In the genomic region with DNA sequence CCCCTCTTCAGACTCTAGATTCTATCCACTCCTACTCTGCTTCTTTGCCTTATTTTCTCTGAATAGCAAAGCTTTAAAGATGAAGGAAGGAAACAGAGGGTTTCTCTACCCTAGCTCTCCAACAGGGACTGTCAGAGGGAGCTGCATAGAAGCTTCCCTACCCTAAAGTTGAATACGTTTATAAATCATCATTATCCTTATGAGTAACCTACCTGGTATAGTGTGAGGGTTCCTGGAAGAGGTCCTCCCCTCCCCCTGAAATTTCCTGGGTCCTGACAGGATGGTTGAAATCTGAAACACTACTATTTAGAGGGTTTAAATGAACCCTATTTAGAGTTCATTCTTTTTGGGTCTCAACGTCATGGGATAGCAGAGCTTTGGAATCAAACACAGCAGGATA, we compare ENCODE assay signal across 27 cellular contexts.
A peak's percentile ranks its signal among the peaks of the same experiment; 100 is the strongest.
DNase-seq lines count a peak whose midpoint lies in the region; ATAC-seq and TF ChIP-seq lines count a peak whose summit lies in the region.
"Had no signal": no experiment of that assay in that cellular context is flagged by ENCODE, and none has a peak within 500 bp of the region (broad histone marks: within the 10 kb centered on the region; RNA-seq: fewer than 3 reads in every experiment).

No MANE protein-coding gene starts in this region.

- peak overlapping the region; percentile 52 for H3K27ac Mint-ChIP-seq in activated CD8-positive, alpha-beta T cell treated with anti-CD3 and anti-CD28 coated beads for 36 hours
- H3K27ac Mint-ChIP-seq in activated CD8-positive, alpha-beta T cell treated with anti-CD3 and anti-CD28 coated beads, Interleukin-2, amount 10 ng/mL, durations not matched to agents 7 days and 5 days: no peak overlapping the region
- peak overlapping the region; percentile 81 for H3K27ac Mint-ChIP-seq in natural killer cell treated with Interleukin-12 subunit alpha and Interleukin-12 subunit beta and Interleukin-15 and Interleukin-18, amount 100 ng/mL, for 72 hours
- no peak overlapping the region for H3K27ac Mint-ChIP-seq in natural killer cell
- H3K27ac Mint-ChIP-seq in activated CD4-positive, alpha-beta memory T cell treated with anti-CD3 and anti-CD28 coated beads for 36 hours: peak overlapping the region; percentile 67
- peak overlapping the region; percentile 74 for H3K27ac Mint-ChIP-seq in stimulated activated effector memory CD8-positive, alpha-beta T cell treated with anti-CD3 and anti-CD28 coated beads, Interleukin-12 subunit alpha, Interleukin-12 subunit beta, amount 100 ng/mL, for 72 hours
- H3K27ac Mint-ChIP-seq: B cell, GM23338, H9 had no signal

- POLR2A ChIA-PET in activated CD8-positive, alpha-beta T cell treated with anti-CD3 and anti-CD28 coated beads for 36 hours (lab: Charles Lee): interaction anchor here (0.7 to 2.4 kb wide), 6 partner anchors 10 to 59 kb away, joined by 3 to 7 read pairs (median 3); no protein-coding TSS in a partner anchor
- POLR2A ChIA-PET in activated CD8-positive, alpha-beta T cell treated with anti-CD3 and anti-CD28 coated beads, Interleukin-2, amount 10 ng/mL, durations not matched to agents 7 days and 5 days (lab: Charles Lee): no interaction called here
- POLR2A ChIA-PET in activated CD4-positive, alpha-beta memory T cell treated with anti-CD3 and anti-CD28 coated beads for 36 hours (lab: Charles Lee): interaction anchor here (0.6 to 1.6 kb wide), 9 partner anchors 8 to 186 kb away, joined by 3 to 5 read pairs (median 3); no protein-coding TSS in a partner anchor

- no peak for TF ChIP-seq CTCF in activated CD8-positive, alpha-beta T cell treated with anti-CD3 and anti-CD28 coated beads for 36 hours (IDR thresholded peaks at IDR 0.05)
- no peak for TF ChIP-seq CTCF in natural killer cell (IDR thresholded peaks at IDR 0.05)
- no peak for TF ChIP-seq CTCF in left ventricle myocardium inferior (IDR thresholded peaks at IDR 0.05; ENCODE audit: borderline replicate concordance)
- no peak for TF ChIP-seq CTCF in esophagus muscularis mucosa (IDR thresholded peaks at IDR 0.05)

- TF ChIP-seq EP300 in esophagus muscularis mucosa (IDR thresholded peaks at IDR 0.05): no peak

- ATAC-seq in activated CD8-positive, alpha-beta T cell treated with anti-CD3 and anti-CD28 coated beads for 36 hours: peak; percentile 60
- ATAC-seq in activated CD8-positive, alpha-beta T cell treated with anti-CD3 and anti-CD28 coated beads, Interleukin-2, amount 10 ng/mL, durations not matched to agents 7 days and 5 days: no peak
- peak; percentile 44 to 59 for ATAC-seq in natural killer cell treated with Interleukin-12 subunit alpha and Interleukin-12 subunit beta and Interleukin-15 and Interleukin-18, amount 100 ng/mL, for 72 hours
- ATAC-seq in natural killer cell: no peak
- peak; percentile 57 for ATAC-seq in stimulated activated effector memory CD8-positive, alpha-beta T cell treated with anti-CD3 and anti-CD28 coated beads, Interleukin-12 subunit alpha, Interleukin-12 subunit beta, amount 100 ng/mL, for 72 hours
- ATAC-seq: GM12878, GM23338 had no signal

- no peaks in the 10 kb centered on the region for H3K36me3 ChIP-seq in left ventricle myocardium inferior
- no peaks in the 10 kb centered on the region for H3K36me3 ChIP-seq in esophagus muscularis mucosa

- peaks cover 3% of the 10 kb centered on the region for H3K9me3 Mint-ChIP-seq in activated CD8-positive, alpha-beta T cell treated with anti-CD3 and anti-CD28 coated beads for 36 hours
- peaks cover 14% of the 10 kb centered on the region for H3K9me3 Mint-ChIP-seq in activated CD8-positive, alpha-beta T cell treated with anti-CD3 and anti-CD28 coated beads, Interleukin-2, amount 10 ng/mL, durations not matched to agents 7 days and 5 days (ENCODE audit: insufficient read depth)
- H3K9me3 Mint-ChIP-seq in natural killer cell treated with Interleukin-12 subunit alpha and Interleukin-12 subunit beta and Interleukin-15 and Interleukin-18, amount 100 ng/mL, for 72 hours: peaks cover 8% of the 10 kb centered on the region
- H3K9me3 Mint-ChIP-seq in natural killer cell: peaks cover under 1% of the 10 kb centered on the region in 2 donors
- peaks cover 4% of the 10 kb centered on the region for H3K9me3 Mint-ChIP-seq in activated CD4-positive, alpha-beta memory T cell treated with anti-CD3 and anti-CD28 coated beads for 36 hours
- H3K9me3 Mint-ChIP-seq in stimulated activated effector memory CD8-positive, alpha-beta T cell treated with anti-CD3 and anti-CD28 coated beads, Interleukin-12 subunit alpha, Interleukin-12 subunit beta, amount 100 ng/mL, for 72 hours: peaks cover under 1% of the 10 kb centered on the region

- peak; percentile 28 for DNase-seq in activated CD8-positive, alpha-beta T cell treated with anti-CD3 and anti-CD28 coated beads for 36 hours
- DNase-seq in activated CD8-positive, alpha-beta T cell treated with anti-CD3 and anti-CD28 coated beads, Interleukin-2, amount 10 ng/mL, durations not matched to agents 7 days and 5 days: no peak
- no peak for DNase-seq in natural killer cell treated with Interleukin-12 subunit alpha and Interleukin-12 subunit beta and Interleukin-15 and Interleukin-18, amount 100 ng/mL, for 72 hours (ENCODE audit: low spot score)
- no peak for DNase-seq in natural killer cell
- peak; percentile 50 for DNase-seq in activated CD4-positive, alpha-beta memory T cell treated with anti-CD3 and anti-CD28 coated beads for 36 hours
- DNase-seq in stimulated activated effector memory CD8-positive, alpha-beta T cell treated with anti-CD3 and anti-CD28 coated beads, Interleukin-12 subunit alpha, Interleukin-12 subunit beta, amount 100 ng/mL, for 72 hours (ENCODE audit: low spot score in 2 of 2): no peak
- DNase-seq in left ventricle myocardium inferior: no peak
- no peak for DNase-seq in esophagus muscularis mucosa (ENCODE audit: extremely low spot score)
- DNase-seq: CD8-positive, alpha-beta memory T cell; DMS 273 treated with DMSO at 0.1 percent for 48 hours; DMS79; EL; GDM1; H9; NCI-H1048; NCI-H1417; NCI-H1694; NCI-H2029 treated with DMSO at 0.1 percent for 48 hours; NCI-H446 treated with DMSO at 0.1 percent for 48 hours; NCI-H526; NCI-H82; NK-92 treated with Interleukin-12 subunit alpha and Interleukin-12 subunit beta, amount 100 ng/mL, for 24 hours; PC-9 had no signal

- no peak overlapping the region for H3K4me3 Mint-ChIP-seq in activated CD8-positive, alpha-beta T cell treated with anti-CD3 and anti-CD28 coated beads for 36 hours
- no peak overlapping the region for H3K4me3 Mint-ChIP-seq in activated CD8-positive, alpha-beta T cell treated with anti-CD3 and anti-CD28 coated beads, Interleukin-2, amount 10 ng/mL, durations not matched to agents 7 days and 5 days
- H3K4me3 Mint-ChIP-seq in natural killer cell treated with Interleukin-12 subunit alpha and Interleukin-12 subunit beta and Interleukin-15 and Interleukin-18, amount 100 ng/mL, for 72 hours: peak overlapping the region; percentile 61
- no peak overlapping the region for H3K4me3 Mint-ChIP-seq in natural killer cell
- H3K4me3 Mint-ChIP-seq in activated CD4-positive, alpha-beta memory T cell treated with anti-CD3 and anti-CD28 coated beads for 36 hours: no peak overlapping the region
- peak overlapping the region; percentile 27 for H3K4me3 Mint-ChIP-seq in stimulated activated effector memory CD8-positive, alpha-beta T cell treated with anti-CD3 and anti-CD28 coated beads, Interleukin-12 subunit alpha, Interleukin-12 subunit beta, amount 100 ng/mL, for 72 hours
- H3K4me3 Mint-ChIP-seq: B cell, GM23338, H9 had no signal

- no peak for TF ChIP-seq POLR2A in esophagus muscularis mucosa (IDR thresholded peaks at IDR 0.05; ENCODE audit: low read depth)

- H3K4me1 Mint-ChIP-seq in activated CD8-positive, alpha-beta T cell treated with anti-CD3 and anti-CD28 coated beads for 36 hours (ENCODE audit: low read depth): peaks cover 44% of the 10 kb centered on the region
- H3K4me1 Mint-ChIP-seq in activated CD8-positive, alpha-beta T cell treated with anti-CD3 and anti-CD28 coated beads, Interleukin-2, amount 10 ng/mL, durations not matched to agents 7 days and 5 days (ENCODE audit: low read depth): peaks cover 43% of the 10 kb centered on the region
- peaks cover 63 to 69% of the 10 kb centered on the region in 2 donors for H3K4me1 Mint-ChIP-seq in natural killer cell treated with Interleukin-12 subunit alpha and Interleukin-12 subunit beta and Interleukin-15 and Interleukin-18, amount 100 ng/mL, for 72 hours (ENCODE audit: low read depth in 2 of 2)
- peaks cover 24 to 30% of the 10 kb centered on the region in 2 donors for H3K4me1 Mint-ChIP-seq in natural killer cell
- peaks cover 49% of the 10 kb centered on the region for H3K4me1 Mint-ChIP-seq in activated CD4-positive, alpha-beta memory T cell treated with anti-CD3 and anti-CD28 coated beads for 36 hours (ENCODE audit: low read depth)
- H3K4me1 Mint-ChIP-seq in stimulated activated effector memory CD8-positive, alpha-beta T cell treated with anti-CD3 and anti-CD28 coated beads, Interleukin-12 subunit alpha, Interleukin-12 subunit beta, amount 100 ng/mL, for 72 hours: peaks cover 88% of the 10 kb centered on the region
- H3K4me1 Mint-ChIP-seq: GM23338 had no signal

- peaks cover 2% of the 10 kb centered on the region for H3K27me3 Mint-ChIP-seq in activated CD8-positive, alpha-beta T cell treated with anti-CD3 and anti-CD28 coated beads for 36 hours
- H3K27me3 Mint-ChIP-seq in activated CD8-positive, alpha-beta T cell treated with anti-CD3 and anti-CD28 coated beads, Interleukin-2, amount 10 ng/mL, durations not matched to agents 7 days and 5 days (ENCODE audit: low read depth): no peaks in the 10 kb centered on the region
- peaks cover 0 to 2% of the 10 kb centered on the region in 2 donors for H3K27me3 Mint-ChIP-seq in natural killer cell treated with Interleukin-12 subunit alpha and Interleukin-12 subunit beta and Interleukin-15 and Interleukin-18, amount 100 ng/mL, for 72 hours
- peaks cover 24 to 35% of the 10 kb centered on the region in 2 donors for H3K27me3 Mint-ChIP-seq in natural killer cell (ENCODE audit: low read depth in 2 of 2)
- no peaks in the 10 kb centered on the region for H3K27me3 Mint-ChIP-seq in activated CD4-positive, alpha-beta memory T cell treated with anti-CD3 and anti-CD28 coated beads for 36 hours
- H3K27me3 Mint-ChIP-seq: B cell; CD8-positive, alpha-beta memory T cell had no signal

- peaks cover 9% of the 10 kb centered on the region for H3K27me3 ChIP-seq in left ventricle myocardium inferior (ENCODE audit: low read depth)
- no peaks in the 10 kb centered on the region for H3K27me3 ChIP-seq in esophagus muscularis mucosa

- H3K9me3 ChIP-seq in left ventricle myocardium inferior (replicated peaks) (no peaks in the 10 kb centered on the region), esophagus muscularis mucosa (no peaks in the 10 kb centered on the region)

- intact Hi-C loops in activated CD8-positive, alpha-beta T cell treated with anti-CD3 and anti-CD28 coated beads for 36 hours (cut with micrococcal nuclease): loop anchor here (5.0 kb wide), 2 partner anchors 52 to 188 kb away; a partner anchor contains a TSS
- intact Hi-C loops in natural killer cell (cut with micrococcal nuclease): no loop called here
- intact Hi-C loops in activated CD4-positive, alpha-beta memory T cell treated with anti-CD3 and anti-CD28 coated beads for 36 hours (cut with micrococcal nuclease): loop anchor here (5.0 kb wide), 2 partner anchors 43 to 188 kb away; a partner anchor contains a TSS
- intact Hi-C loops in left ventricle myocardium inferior (cut with micrococcal nuclease): no loop called here
- intact Hi-C loops in esophagus muscularis mucosa (cut with DNase I): no loop called here

- 74% methylated on average over 2 of the region's 2 CpGs for WGBS in esophagus muscularis mucosa

- no peaks in the 10 kb centered on the region for H3K4me1 ChIP-seq in left ventricle myocardium inferior
- H3K4me1 ChIP-seq in esophagus muscularis mucosa: no peaks in the 10 kb centered on the region

- H3K27ac ChIP-seq in left ventricle myocardium inferior (replicated peaks) (no peak overlapping the region), esophagus muscularis mucosa (replicated peaks in 1 of 4) (no peak overlapping the region)
- H3K27ac ChIP-seq: C4-2B, PC-9 had no signal

- no peak overlapping the region for H3K4me3 ChIP-seq in left ventricle myocardium inferior
- H3K4me3 ChIP-seq in esophagus muscularis mucosa: no peak overlapping the region
- H3K4me3 ChIP-seq: GM12878, GM23338, PC-9 had no signal

- CTCF ChIA-PET in activated CD8-positive, alpha-beta T cell treated with anti-CD3 and anti-CD28 coated beads for 36 hours (lab: Charles Lee): interaction anchor here (1.3 to 2.5 kb wide), 6 partner anchors 10 to 186 kb away, joined by 3 to 8 read pairs (median 4); no protein-coding TSS in a partner anchor
- CTCF ChIA-PET in activated CD8-positive, alpha-beta T cell treated with anti-CD3 and anti-CD28 coated beads, Interleukin-2, amount 10 ng/mL, durations not matched to agents 7 days and 5 days (lab: Charles Lee): interaction anchor here (1.9 kb wide), 1 partner anchor 40 kb away, joined by 6 read pairs; no protein-coding TSS in a partner anchor
- CTCF ChIA-PET in activated CD4-positive, alpha-beta memory T cell treated with anti-CD3 and anti-CD28 coated beads for 36 hours (lab: Charles Lee): interaction anchor here (1.0 to 1.8 kb wide), 6 partner anchors 18 to 185 kb away, joined by 3 to 6 read pairs (median 4); no protein-coding TSS in a partner anchor

- no peaks in the 10 kb centered on the region for H3K36me3 Mint-ChIP-seq in activated CD8-positive, alpha-beta T cell treated with anti-CD3 and anti-CD28 coated beads for 36 hours (ENCODE audit: low read depth)
- H3K36me3 Mint-ChIP-seq in activated CD8-positive, alpha-beta T cell treated with anti-CD3 and anti-CD28 coated beads, Interleukin-2, amount 10 ng/mL, durations not matched to agents 7 days and 5 days (ENCODE audit: low read depth): peaks cover 16% of the 10 kb centered on the region
- peaks cover 36% of the 10 kb centered on the region for H3K36me3 Mint-ChIP-seq in natural killer cell treated with Interleukin-12 subunit alpha and Interleukin-12 subunit beta and Interleukin-15 and Interleukin-18, amount 100 ng/mL, for 72 hours
- H3K36me3 Mint-ChIP-seq in natural killer cell: peaks cover 3% of the 10 kb centered on the region
- H3K36me3 Mint-ChIP-seq in activated CD4-positive, alpha-beta memory T cell treated with anti-CD3 and anti-CD28 coated beads for 36 hours: peaks cover 5% of the 10 kb centered on the region
- H3K36me3 Mint-ChIP-seq in stimulated activated effector memory CD8-positive, alpha-beta T cell treated with anti-CD3 and anti-CD28 coated beads, Interleukin-12 subunit alpha, Interleukin-12 subunit beta, amount 100 ng/mL, for 72 hours: peaks cover 24% of the 10 kb centered on the region

Comparison
In these comparisons a context has a peak if more than half of its experiments do, and no peak if none do; other contexts are left out.
1. ATAC-seq: peak in activated CD8-positive, alpha-beta T cell treated with anti-CD3 and anti-CD28 coated beads for 36 hours (single experiment), natural killer cell treated with Interleukin-12 subunit alpha and Interleukin-12 subunit beta and Interleukin-15 and Interleukin-18, amount 100 ng/mL, for 72 hours (2 of 2) and stimulated activated effector memory CD8-positive, alpha-beta T cell treated with anti-CD3 and anti-CD28 coated beads, Interleukin-12 subunit alpha, Interleukin-12 subunit beta, amount 100 ng/mL, for 72 hours (single experiment); none in activated CD8-positive, alpha-beta T cell treated with anti-CD3 and anti-CD28 coated beads, Interleukin-2, amount 10 ng/mL, durations not matched to agents 7 days and 5 days (single experiment) and natural killer cell (0 of 3).
2. DNase-seq: peak in activated CD8-positive, alpha-beta T cell treated with anti-CD3 and anti-CD28 coated beads for 36 hours (single experiment) and activated CD4-positive, alpha-beta memory T cell treated with anti-CD3 and anti-CD28 coated beads for 36 hours (single experiment); none in activated CD8-positive, alpha-beta T cell treated with anti-CD3 and anti-CD28 coated beads, Interleukin-2, amount 10 ng/mL, durations not matched to agents 7 days and 5 days (single experiment), natural killer cell treated with Interleukin-12 subunit alpha and Interleukin-12 subunit beta and Interleukin-15 and Interleukin-18, amount 100 ng/mL, for 72 hours (single experiment), natural killer cell (single experiment), stimulated activated effector memory CD8-positive, alpha-beta T cell treated with anti-CD3 and anti-CD28 coated beads, Interleukin-12 subunit alpha, Interleukin-12 subunit beta, amount 100 ng/mL, for 72 hours (0 of 2), left ventricle myocardium inferior (single experiment) and esophagus muscularis mucosa (single experiment).
3. H3K27ac Mint-ChIP-seq: peak in activated CD8-positive, alpha-beta T cell treated with anti-CD3 and anti-CD28 coated beads for 36 hours (single experiment), natural killer cell treated with Interleukin-12 subunit alpha and Interleukin-12 subunit beta and Interleukin-15 and Interleukin-18, amount 100 ng/mL, for 72 hours (2 of 2), activated CD4-positive, alpha-beta memory T cell treated with anti-CD3 and anti-CD28 coated beads for 36 hours (single experiment) and stimulated activated effector memory CD8-positive, alpha-beta T cell treated with anti-CD3 and anti-CD28 coated beads, Interleukin-12 subunit alpha, Interleukin-12 subunit beta, amount 100 ng/mL, for 72 hours (single experiment); none in activated CD8-positive, alpha-beta T cell treated with anti-CD3 and anti-CD28 coated beads, Interleukin-2, amount 10 ng/mL, durations not matched to agents 7 days and 5 days (single experiment) and natural killer cell (0 of 2).
4. H3K4me3 Mint-ChIP-seq: peak in natural killer cell treated with Interleukin-12 subunit alpha and Interleukin-12 subunit beta and Interleukin-15 and Interleukin-18, amount 100 ng/mL, for 72 hours (single experiment) and stimulated activated effector memory CD8-positive, alpha-beta T cell treated with anti-CD3 and anti-CD28 coated beads, Interleukin-12 subunit alpha, Interleukin-12 subunit beta, amount 100 ng/mL, for 72 hours (single experiment); none in activated CD8-positive, alpha-beta T cell treated with anti-CD3 and anti-CD28 coated beads for 36 hours (single experiment), activated CD8-positive, alpha-beta T cell treated with anti-CD3 and anti-CD28 coated beads, Interleukin-2, amount 10 ng/mL, durations not matched to agents 7 days and 5 days (single experiment), natural killer cell (single experiment) and activated CD4-positive, alpha-beta memory T cell treated with anti-CD3 and anti-CD28 coated beads for 36 hours (single experiment).
5. intact Hi-C loops: an anchor here in activated CD8-positive, alpha-beta T cell treated with anti-CD3 and anti-CD28 coated beads for 36 hours (5.0 kb wide) and activated CD4-positive, alpha-beta memory T cell treated with anti-CD3 and anti-CD28 coated beads for 36 hours (5.0 kb wide); none called in natural killer cell, left ventricle myocardium inferior and esophagus muscularis mucosa.